In genomic region chr2:186554450-186554849, GRCh38 we compare ENCODE assay signal across 18 cellular contexts.
"Had no signal": no experiment of that assay in that cellular context is flagged by ENCODE, and none has a peak within 500 bp of the region (broad histone marks: within the 10 kb centered on the region; RNA-seq: fewer than 3 reads in every experiment).

No MANE protein-coding gene starts in this region.

- H3K4me1 ChIP-seq: lower lobe of right lung, suprapubic skin had no signal

- H3K36me3 Mint-ChIP-seq: activated CD8-positive, alpha-beta memory T cell treated with anti-CD3 and anti-CD28 coated beads, Interleukin-2, amount 10 ng/mL, durations not matched to agents 7 days and 5 days; naive thymus-derived CD8-positive, alpha-beta T cell; type B pancreatic cell had no signal

- H3K36me3 ChIP-seq: lower lobe of right lung, suprapubic skin had no signal

- H3K4me1 Mint-ChIP-seq: activated CD8-positive, alpha-beta memory T cell treated with anti-CD3 and anti-CD28 coated beads, Interleukin-2, amount 10 ng/mL, durations not matched to agents 7 days and 5 days; activated naive CD8-positive, alpha-beta T cell treated with anti-CD3 and anti-CD28 coated beads, Interleukin-2, amount 50 U/mL, for 24 hours; naive thymus-derived CD8-positive, alpha-beta T cell had no signal

- DNase-seq: activated CD4-positive, alpha-beta T cell treated with anti-CD3 and anti-CD28 coated beads, Interleukin-2, amount 50 U/mL, for 48 hours; activated CD8-positive, alpha-beta memory T cell treated with anti-CD3 and anti-CD28 coated beads, Interleukin-2, amount 10 ng/mL, durations not matched to agents 7 days and 5 days; activated naive CD8-positive, alpha-beta T cell treated with anti-CD3 and anti-CD28 coated beads, Interleukin-2, amount 50 U/mL, for 24 hours; activated T-cell treated with anti-CD3 and anti-CD28 coated beads, Interleukin-2, amount 50 U/mL, for 48 hours; caudate nucleus; effector CD4-positive, alpha-beta T cell; left cardiac atrium; lower lobe of right lung; mucosa of descending colon; naive thymus-derived CD8-positive, alpha-beta T cell; stimulated activated CD4-positive, alpha-beta T cell treated with anti-CD3 and anti-CD28 coated beads, Interleukin-12 subunit alpha, Interleukin-12 subunit beta, amount 100 ng/mL, for 4 hours; stimulated activated naive CD8-positive, alpha-beta T cell treated with anti-CD3 and anti-CD28 coated beads, Interleukin-15, Interleukin-2, amounts not matched to agents 100 U/mL and 50 U/mL, for 24 hours had no signal

- H3K27ac ChIP-seq: coronary artery, lower lobe of right lung, suprapubic skin had no signal

- H3K27me3 ChIP-seq: suprapubic skin had no signal

- H3K9me3 ChIP-seq: lower lobe of right lung, mucosa of descending colon, suprapubic skin had no signal

- H3K27ac Mint-ChIP-seq: activated CD8-positive, alpha-beta memory T cell treated with anti-CD3 and anti-CD28 coated beads, Interleukin-2, amount 10 ng/mL, durations not matched to agents 7 days and 5 days; activated naive CD8-positive, alpha-beta T cell treated with anti-CD3 and anti-CD28 coated beads, Interleukin-2, amount 50 U/mL, for 24 hours; naive thymus-derived CD8-positive, alpha-beta T cell; progenitor cell of endocrine pancreas; type B pancreatic cell had no signal

- H3K4me3 Mint-ChIP-seq: activated CD8-positive, alpha-beta memory T cell treated with anti-CD3 and anti-CD28 coated beads, Interleukin-2, amount 10 ng/mL, durations not matched to agents 7 days and 5 days; activated naive CD8-positive, alpha-beta T cell treated with anti-CD3 and anti-CD28 coated beads, Interleukin-2, amount 50 U/mL, for 24 hours; naive thymus-derived CD8-positive, alpha-beta T cell; type B pancreatic cell had no signal

- H3K4me3 ChIP-seq: coronary artery, lower lobe of right lung, mucosa of descending colon, suprapubic skin had no signal

- H3K9me3 Mint-ChIP-seq: activated naive CD8-positive, alpha-beta T cell treated with anti-CD3 and anti-CD28 coated beads, Interleukin-2, amount 50 U/mL, for 24 hours; naive thymus-derived CD8-positive, alpha-beta T cell had no signal

- ATAC-seq: activated CD4-positive, CD25-positive, alpha-beta regulatory T cell treated with anti-CD3 and anti-CD28 coated beads, Interleukin-2, amount 50 U/mL, for 24 hours; activated CD8-positive, alpha-beta memory T cell treated with anti-CD3 and anti-CD28 coated beads, Interleukin-2, amount 10 ng/mL, durations not matched to agents 7 days and 5 days; activated naive CD8-positive, alpha-beta T cell treated with anti-CD3 and anti-CD28 coated beads, Interleukin-2, amount 50 U/mL, for 24 hours; lower lobe of right lung; mucosa of descending colon; naive thymus-derived CD8-positive, alpha-beta T cell; sciatic nerve; stimulated activated naive CD8-positive, alpha-beta T cell treated with anti-CD3 and anti-CD28 coated beads, Interleukin-15, Interleukin-2, amounts not matched to agents 100 U/mL and 50 U/mL, for 24 hours had no signal

- H3K27me3 Mint-ChIP-seq: progenitor cell of endocrine pancreas, type B pancreatic cell had no signal
